Comparison of ENCODE assay signal across 9 cellular contexts in genomic region chr17:12545877-12546513, GRCh38.
DNase-seq lines count a peak whose midpoint lies in the region; ATAC-seq and TF ChIP-seq lines count a peak whose summit lies in the region.
"Had no signal": no experiment of that assay in that cellular context is flagged by ENCODE, and none has a peak within 500 bp of the region (broad histone marks: within the 10 kb centered on the region; RNA-seq: fewer than 3 reads in every experiment).

No MANE protein-coding gene starts in this region.

- H3K4me3 Mint-ChIP-seq in H9 = no peak overlapping the region; a peak in 1 of 5 replicates

- no peak overlapping the region for H3K4ac ChIP-seq in H9 (ENCODE audit: low read depth, low read length)

- H2BK20ac ChIP-seq in H9 (ENCODE audit: low read depth, low read length, poor library complexity, severe bottlenecking) = no peak overlapping the region

- no peak for ATAC-seq in esophagus mucosa

- H3K4me3 ChIP-seq in astrocyte of the cerebellum (ENCODE audit: low read depth, low read length) (no peak overlapping the region), testis (no peak overlapping the region)
- H3K4me3 ChIP-seq: BLaER1 treated with 17β-estradiol and CSF1 and Interleukin-3, amounts not matched to agents 10 nM and 100 nM had no signal

- no peak overlapping the region for H3K9ac ChIP-seq in H9 (ENCODE audit: extremely low read depth, insufficient read length, low read length)
- H3K9ac ChIP-seq: BLaER1 treated with 17β-estradiol and CSF1 and Interleukin-3, amounts not matched to agents 10 nM and 100 nM had no signal

- H3K27me3 Mint-ChIP-seq in H9 (ENCODE audit: low read depth) = no peaks in the 10 kb centered on the region

- no peak overlapping the region for H4K91ac ChIP-seq in H9 (ENCODE audit: insufficient read length, low read depth, low read length)

- no peak overlapping the region for H2BK5ac ChIP-seq in H9 (ENCODE audit: insufficient read length, low read length)

- H3K4me2 ChIP-seq in H9 (ENCODE audit: insufficient read depth, insufficient read length, low read length) = no peak overlapping the region
- H3K4me2 ChIP-seq: BLaER1 treated with 17β-estradiol and CSF1 and Interleukin-3, amounts not matched to agents 10 nM and 100 nM had no signal

- no peak overlapping the region for H2AK5ac ChIP-seq in H9 (ENCODE audit: insufficient read length, low read length)

- H4K5ac ChIP-seq in H9 (ENCODE audit: insufficient read length, low read depth, low read length) = peak overlapping the region; percentile 28

- H3K56ac ChIP-seq in H9 (ENCODE audit: insufficient read length, low read depth, low read length) = no peak overlapping the region

- no peaks in the 10 kb centered on the region for H3K79me1 ChIP-seq in H9 (ENCODE audit: insufficient read depth, low read depth, low read length, poor library complexity, severe bottlenecking)

- H4K20me1 ChIP-seq in H9 (ENCODE audit: control insufficient read depth, insufficient read depth, insufficient read length) = no peaks in the 10 kb centered on the region
- H4K20me1 ChIP-seq: BLaER1 treated with 17β-estradiol and CSF1 and Interleukin-3, amounts not matched to agents 10 nM and 100 nM had no signal

- H3K4me1 ChIP-seq in H9 (ENCODE audit: insufficient read depth, low read length) = no peaks in the 10 kb centered on the region
- H3K4me1 ChIP-seq in testis = no peaks in the 10 kb centered on the region
- H3K4me1 ChIP-seq: BLaER1 treated with 17β-estradiol and CSF1 and Interleukin-3, amounts not matched to agents 10 nM and 100 nM had no signal

- no peak overlapping the region for H3T11ph ChIP-seq in H9 (ENCODE audit: low read length)

- WGBS in H9 (ENCODE audit: extremely low coverage, insufficient read length, low lambda C conversion rate) = no CpG with 5 or more reads among the region's 9 CpGs
- 44 to 51% methylated on average over 9 of the region's 9 CpGs for WGBS in testis, 2 donors

- no peak overlapping the region for H4K8ac ChIP-seq in H9 (replicated peaks; ENCODE audit: insufficient read length, low read depth, low read length)

- H3K9me3 Mint-ChIP-seq in H9 = no peaks in the 10 kb centered on the region

- intact Hi-C loops in testis (cut with DNase I; ENCODE audit: low total_unique reads) = no loop called here

- no peak overlapping the region for H3K18ac ChIP-seq in H9 (ENCODE audit: insufficient read length, low read depth, low read length)

- TF ChIP-seq POLR2A in testis (IDR thresholded peaks at IDR 0.05) = no peak

- H3K14ac ChIP-seq in H9 (ENCODE audit: insufficient read depth, low read length) = no peak overlapping the region

- in situ Hi-C loops in astrocyte of the cerebellum (cut with HindIII; ENCODE audit: low sequenced_read_pairs) = no loop called here

- DNase-seq in NCI-H1417 (lab: John Stamatoyannopoulos, UW) (peak in 2 of 3 experiments; percentile 12 to 27), NCI-H1417 treated with DMSO at 0.1 percent for 48 hours (lab: John Stamatoyannopoulos, UW) (no peak), H9 (peak; percentile 77), NCI-H146 treated with DMSO at 0.1 percent for 48 hours (lab: John Stamatoyannopoulos, UW; ENCODE audit: unreplicated experiment) (peak; percentile 2), astrocyte of the cerebellum (ENCODE audit: low read depth) (peak; percentile 28), inferior parietal cortex (ENCODE audit: extremely low spot score) (peak; percentile 60), testis (peak; percentile 46)

- H3K9me3 ChIP-seq in H9 (ENCODE audit: control insufficient read depth, low read depth, low read length) (no peaks in the 10 kb centered on the region), testis (no peaks in the 10 kb centered on the region)
- H3K9me3 ChIP-seq: BLaER1 treated with 17β-estradiol and CSF1 and Interleukin-3, amounts not matched to agents 10 nM and 100 nM had no signal

- TF ChIP-seq CTCF in H9 (conservative IDR thresholded peaks at IDR 0.05) (peak; percentile 81), astrocyte of the cerebellum (IDR thresholded peaks at IDR 0.05; ENCODE audit: low read depth, low read length, missing control alignments) (peak; percentile 91), testis (IDR thresholded peaks at IDR 0.05) (peak in 2 of 3 experiments; percentile 60 to 64)

- H2BK15ac ChIP-seq in H9 (ENCODE audit: low read depth, low read length) = no peak overlapping the region

- no peaks in the 10 kb centered on the region for H3K79me2 ChIP-seq in H9 (ENCODE audit: insufficient read depth, low read length)

- peaks cover 0 to 2% of the 10 kb centered on the region in 2 experiments; a peak in 2 of 4 replicates for H3K4me1 Mint-ChIP-seq in H9

- no peak overlapping the region for H3K27ac Mint-ChIP-seq in H9

- H2BK120ac ChIP-seq in H9 (ENCODE audit: low read depth, low read length, poor library complexity, severe bottlenecking) = no peak overlapping the region

- H3K36me3 Mint-ChIP-seq in H9 (ENCODE audit: insufficient read depth in 1 of 3, low read depth in 3 of 3) = no peaks in the 10 kb centered on the region

- no peak overlapping the region for H3K23ac ChIP-seq in H9 (ENCODE audit: insufficient read length, low read depth, low read length)

- H2AFZ ChIP-seq in H9 (ENCODE audit: low read length) = no peak overlapping the region

- no peaks in the 10 kb centered on the region for H3K27me3 ChIP-seq in H9 (ENCODE audit: insufficient read depth, low read length)
- H3K27me3 ChIP-seq in testis = no peaks in the 10 kb centered on the region
- H3K27me3 ChIP-seq: BLaER1 treated with 17β-estradiol and CSF1 and Interleukin-3, amounts not matched to agents 10 nM and 100 nM had no signal

- H3K27ac ChIP-seq in H9 (ENCODE audit: insufficient read length, low read depth, low read length) (no peak overlapping the region), testis (no peak overlapping the region)
- H3K27ac ChIP-seq: BLaER1 treated with 17β-estradiol and CSF1 and Interleukin-3, amounts not matched to agents 10 nM and 100 nM had no signal

- no peaks in the 10 kb centered on the region for H3K23me2 ChIP-seq in H9 (ENCODE audit: insufficient read length, low read depth, low read length, poor library complexity, severe bottlenecking)

- H3K36me3 ChIP-seq in testis (ENCODE audit: low read depth, missing control alignments) = no peaks in the 10 kb centered on the region
- H3K36me3 ChIP-seq: BLaER1 treated with 17β-estradiol and CSF1 and Interleukin-3, amounts not matched to agents 10 nM and 100 nM had no signal

- no peak overlapping the region for H2BK12ac ChIP-seq in H9 (ENCODE audit: insufficient read length, low read depth, low read length)
